1 cellular context compared by ENCODE assay signal in the genomic region with DNA sequence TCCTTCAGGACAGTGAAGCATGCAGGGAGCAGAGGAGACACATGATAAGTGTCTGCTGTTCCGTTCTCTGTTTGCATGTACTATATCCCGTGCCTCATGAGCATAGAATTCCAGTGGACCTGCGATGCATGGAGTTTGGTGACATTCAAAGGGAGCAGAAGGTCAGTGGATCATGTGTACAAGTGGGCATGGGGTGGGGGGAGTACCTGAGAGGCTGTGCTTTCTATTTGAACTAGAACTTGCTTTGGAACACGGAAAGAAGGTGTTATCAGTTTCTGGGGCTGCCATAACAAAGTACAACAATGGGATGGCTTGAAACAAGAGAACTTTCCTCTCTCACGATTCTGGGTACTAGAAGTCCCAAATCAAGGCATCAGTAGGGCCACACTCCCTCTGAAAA.
TF ChIP-seq lines count a peak whose summit lies in the region.

No MANE protein-coding gene starts in this region.

TF ChIP-seq in HepG2, 621 proteins besides CTCF, POLR2A, EP300 and RAD21 (continued from another document):
- TF ChIP-seq ETS1 (CRISPR knock-in tag; IDR thresholded peaks at IDR 0.05) (no peak), IKZF4 (CRISPR knock-in tag; IDR thresholded peaks at IDR 0.05; ENCODE audit: borderline replicate concordance, low read depth, not compliant biosample characterization) (no peak)
- TF ChIP-seq, protein P1, sequence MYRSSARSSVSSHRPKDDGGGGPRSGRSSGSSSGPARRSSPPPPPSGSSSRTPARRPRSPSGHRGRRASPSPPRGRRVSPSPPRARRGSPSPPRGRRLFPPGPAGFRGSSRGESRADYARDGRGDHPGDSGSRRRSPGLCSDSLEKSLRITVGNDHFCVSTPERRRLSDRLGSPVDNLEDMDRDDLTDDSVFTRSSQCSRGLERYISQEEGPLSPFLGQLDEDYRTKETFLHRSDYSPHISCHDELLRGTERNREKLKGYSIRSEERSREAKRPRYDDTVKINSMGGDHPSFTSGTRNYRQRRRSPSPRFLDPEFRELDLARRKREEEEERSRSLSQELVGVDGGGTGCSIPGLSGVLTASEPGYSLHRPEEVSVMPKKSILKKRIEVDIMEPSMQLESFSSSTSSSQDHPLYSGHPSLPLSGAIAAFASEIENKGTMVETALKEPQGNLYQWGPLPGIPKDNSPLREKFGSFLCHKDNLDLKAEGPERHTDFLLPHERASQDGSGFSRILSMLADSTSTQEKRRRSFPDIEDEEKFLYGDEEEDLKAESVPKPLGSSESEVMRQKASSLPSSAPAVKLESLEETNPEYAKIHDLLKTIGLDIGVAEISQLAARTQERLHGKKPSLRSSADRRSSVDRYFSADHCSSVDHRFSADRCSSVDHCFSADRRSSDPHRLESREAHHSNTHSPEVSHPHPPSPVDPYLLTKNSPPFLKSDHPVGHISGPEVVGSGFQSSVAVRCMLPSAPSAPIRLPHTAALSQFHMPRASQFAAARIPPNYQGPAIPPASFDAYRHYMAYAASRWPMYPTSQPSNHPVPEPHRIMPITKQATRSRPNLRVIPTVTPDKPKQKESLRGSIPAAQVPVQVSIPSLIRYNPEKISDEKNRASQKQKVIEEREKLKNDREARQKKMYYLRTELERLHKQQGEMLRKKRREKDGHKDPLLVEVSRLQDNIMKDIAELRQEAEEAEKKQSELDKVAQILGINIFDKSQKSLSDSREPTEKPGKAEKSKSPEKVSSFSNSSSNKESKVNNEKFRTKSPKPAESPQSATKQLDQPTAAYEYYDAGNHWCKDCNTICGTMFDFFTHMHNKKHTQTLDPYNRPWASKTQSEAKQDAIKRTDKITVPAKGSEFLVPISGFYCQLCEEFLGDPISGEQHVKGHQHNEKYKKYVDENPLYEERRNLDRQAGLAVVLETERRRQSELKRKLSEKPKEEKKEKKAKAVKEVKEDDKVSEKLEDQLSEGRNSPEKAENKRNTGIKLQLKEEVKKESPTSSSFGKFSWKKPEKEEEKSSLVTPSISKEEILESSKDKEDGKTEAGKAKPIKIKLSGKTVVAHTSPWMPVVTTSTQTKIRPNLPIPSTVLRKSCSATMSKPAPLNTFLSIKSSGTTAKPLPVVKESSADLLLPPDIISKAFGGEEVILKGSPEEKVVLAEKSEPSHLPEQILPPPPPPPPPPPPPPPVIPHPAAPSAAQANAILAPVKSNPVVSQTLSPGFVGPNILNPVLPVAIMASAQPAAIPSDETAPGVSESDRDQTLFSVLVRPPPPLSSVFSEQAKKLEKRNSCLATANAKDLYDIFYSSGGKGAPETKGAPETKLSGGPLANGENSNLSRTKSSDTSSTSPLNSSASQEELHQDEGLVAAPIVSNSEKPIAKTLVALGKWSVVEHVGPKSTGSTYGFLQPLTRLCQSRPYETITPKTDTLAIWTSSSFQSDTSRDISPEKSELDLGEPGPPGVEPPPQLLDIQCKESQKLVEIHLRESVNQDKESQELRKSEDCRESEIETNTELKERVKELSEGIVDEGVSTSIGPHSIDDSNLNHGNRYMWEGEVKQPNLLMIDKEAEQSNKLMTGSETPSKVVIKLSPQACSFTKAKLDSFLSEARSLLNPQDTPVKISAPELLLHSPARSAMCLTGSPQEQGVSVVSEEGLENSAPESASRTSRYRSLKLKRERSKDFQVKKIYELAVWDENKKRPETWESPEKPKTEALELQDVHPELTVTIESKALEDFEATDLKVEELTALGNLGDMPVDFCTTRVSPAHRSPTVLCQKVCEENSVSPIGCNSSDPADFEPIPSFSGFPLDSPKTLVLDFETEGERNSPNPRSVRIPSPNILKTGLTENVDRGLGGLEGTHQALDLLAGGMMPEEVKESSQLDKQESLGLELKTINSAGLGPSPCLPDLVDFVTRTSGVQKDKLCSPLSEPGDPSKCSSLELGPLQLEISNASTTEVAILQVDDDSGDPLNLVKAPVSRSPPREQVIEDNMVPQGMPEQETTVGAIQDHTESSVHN (CRISPR knock-in tag; IDR thresholded peaks at IDR 0.05) = no peak
